In genomic region chr14:91366749-91367148, GRCh38 we compare ENCODE assay signal across 11 cellular contexts. TPM values are rescaled to one million over a fixed set of nuclear protein-coding genes. Genes with fewer than 3 reads are reported as not detected.
A peak's percentile ranks its signal among the peaks of the same experiment; 100 is the strongest.
DNase-seq lines count a peak whose midpoint lies in the region; ATAC-seq and TF ChIP-seq lines count a peak whose summit lies in the region.
"Had no signal": no experiment of that assay in that cellular context is flagged by ENCODE, and none has a peak within 500 bp of the region (broad histone marks: within the 10 kb centered on the region; RNA-seq: fewer than 3 reads in every experiment).

No MANE protein-coding gene starts in this region.

- intact Hi-C loops in activated B cell treated with CpG ODN at 0.5 μM for 24 hours (cut with micrococcal nuclease), result loop anchor here (1.0 kb wide), 1 partner anchor 42 kb away; no protein-coding TSS in a partner anchor
- intact Hi-C loops in transverse colon (cut with DNase I; ENCODE audit: low total_unique reads), result no loop called here

- peaks cover 7 to 24% (median 17%) of the 10 kb centered on the region in 4 donors for H3K4me1 ChIP-seq in transverse colon
- H3K4me1 ChIP-seq: gastrocnemius medialis, SJSA1 had no signal

- peak overlapping the region; percentile 57 for H3K27ac Mint-ChIP-seq in activated naive CD4-positive, alpha-beta T cell treated with anti-CD3 and anti-CD28 coated beads, Interleukin-2, amount 10 ng/mL, durations not matched to agents 7 days and 5 days
- H3K27ac Mint-ChIP-seq in activated B cell treated with CpG ODN at 0.5 μM for 24 hours (peak overlapping the region; percentile 90), endothelial cell (ENCODE audit: unreplicated experiment) (peak overlapping the region; percentile 42)

- no peak for TF ChIP-seq EP300 in transverse colon (IDR thresholded peaks at IDR 0.05; ENCODE audit: low read depth)

- in situ Hi-C loops in transverse colon (cut with MboI; ENCODE audit: low pct_ligation_motif_present in 1 of 4, low pct_unique_long_range_greater_than_20kb in 1 of 4, low sequenced_read_pairs in 3 of 4), result no loop called here

- H3K27ac ChIP-seq in transverse colon, result peak overlapping the region; percentile 19 to 74 (median 48)
- H3K27ac ChIP-seq: gastrocnemius medialis, SJSA1 had no signal

- TF ChIP-seq CTCF in activated B cell treated with CpG ODN at 0.5 μM for 24 hours (IDR thresholded peaks at IDR 0.05) (no peak), endothelial cell (IDR thresholded peaks at IDR 0.05; ENCODE audit: unreplicated experiment) (no peak), transverse colon (IDR thresholded peaks at IDR 0.05) (no peak)

- no peak for DNase-seq in activated naive CD4-positive, alpha-beta T cell treated with anti-CD3 and anti-CD28 coated beads, Interleukin-2, amount 10 ng/mL, durations not matched to agents 7 days and 5 days
- DNase-seq in activated naive CD4-positive, alpha-beta T cell treated with anti-CD3 and anti-CD28 coated beads, Interleukin-2, amount 50 U/mL, for 16 hours, result no peak
- DNase-seq in activated B cell treated with CpG ODN at 0.5 μM for 24 hours, result no peak
- no peak for DNase-seq in endothelial cell (ENCODE audit: low spot score)
- no peak for DNase-seq in transverse colon
- DNase-seq in RKO (ENCODE audit: low spot score), result no peak
- DNase-seq in MG63, result no peak
- DNase-seq: AML-193, gastrocnemius medialis had no signal

- no peaks in the 10 kb centered on the region for H3K27me3 Mint-ChIP-seq in activated naive CD4-positive, alpha-beta T cell treated with anti-CD3 and anti-CD28 coated beads, Interleukin-2, amount 10 ng/mL, durations not matched to agents 7 days and 5 days
- H3K27me3 Mint-ChIP-seq in activated B cell treated with CpG ODN at 0.5 μM for 24 hours (no peaks in the 10 kb centered on the region), endothelial cell (ENCODE audit: unreplicated experiment) (peaks cover 4% of the 10 kb centered on the region)

- CTCF ChIA-PET in activated naive CD4-positive, alpha-beta T cell treated with anti-CD3 and anti-CD28 coated beads, Interleukin-2, amount 10 ng/mL, durations not matched to agents 7 days and 5 days (lab: Charles Lee), result interaction anchor here (1.1 to 3.2 kb wide), 3 partner anchors 13 to 43 kb away, joined by 4 to 12 read pairs (median 5); no protein-coding TSS in a partner anchor
- CTCF ChIA-PET in activated B cell treated with CpG ODN at 0.5 μM for 24 hours (lab: Charles Lee), result interaction anchor here (1.6 kb wide), 1 partner anchor 45 kb away, joined by 5 read pairs; no protein-coding TSS in a partner anchor

- ATAC-seq in activated B cell treated with CpG ODN at 0.5 μM for 24 hours (ENCODE audit: low read depth) (no peak), GM21515 (IDR thresholded peaks at IDR 0.05; ENCODE audit: unreplicated experiment) (no peak)
- ATAC-seq: gastrocnemius medialis had no signal

- H3K9me3 Mint-ChIP-seq in activated naive CD4-positive, alpha-beta T cell treated with anti-CD3 and anti-CD28 coated beads, Interleukin-2, amount 10 ng/mL, durations not matched to agents 7 days and 5 days, result no peaks in the 10 kb centered on the region
- H3K9me3 Mint-ChIP-seq in activated B cell treated with CpG ODN at 0.5 μM for 24 hours (no peaks in the 10 kb centered on the region), endothelial cell (ENCODE audit: unreplicated experiment) (no peaks in the 10 kb centered on the region)

- H3K36me3 ChIP-seq in transverse colon (no peaks in the 10 kb centered on the region), MG63 (no peaks in the 10 kb centered on the region)
- H3K36me3 ChIP-seq: gastrocnemius medialis, SJSA1 had no signal

- no peak for TF ChIP-seq POLR2A in transverse colon (IDR thresholded peaks at IDR 0.05)

- peaks cover 80% of the 10 kb centered on the region for H3K4me1 Mint-ChIP-seq in activated naive CD4-positive, alpha-beta T cell treated with anti-CD3 and anti-CD28 coated beads, Interleukin-2, amount 10 ng/mL, durations not matched to agents 7 days and 5 days
- peaks cover 86% of the 10 kb centered on the region for H3K4me1 Mint-ChIP-seq in activated B cell treated with CpG ODN at 0.5 μM for 24 hours
- peaks cover 38% of the 10 kb centered on the region for H3K4me1 Mint-ChIP-seq in endothelial cell (ENCODE audit: unreplicated experiment)

- peaks cover 24% of the 10 kb centered on the region for H3K36me3 Mint-ChIP-seq in activated naive CD4-positive, alpha-beta T cell treated with anti-CD3 and anti-CD28 coated beads, Interleukin-2, amount 10 ng/mL, durations not matched to agents 7 days and 5 days
- H3K36me3 Mint-ChIP-seq in activated B cell treated with CpG ODN at 0.5 μM for 24 hours (ENCODE audit: low read depth), result peaks cover 3% of the 10 kb centered on the region
- H3K36me3 Mint-ChIP-seq in endothelial cell (ENCODE audit: low read depth, unreplicated experiment), result no peaks in the 10 kb centered on the region

- H3K4me3 ChIP-seq in transverse colon (no peak overlapping the region), MG63 (no peak overlapping the region)
- H3K4me3 ChIP-seq: gastrocnemius medialis, SJSA1 had no signal

- POLR2A ChIA-PET in activated B cell treated with CpG ODN at 0.5 μM for 24 hours (lab: Charles Lee), result interaction anchor here (0.9 to 3.2 kb wide), 6 partner anchors 11 to 755 kb away, joined by 3 to 20 read pairs (median 8); partner anchors contain the start of genes CCDC88C, CPSF2 and NDUFB1

- no peaks in the 10 kb centered on the region for H3K27me3 ChIP-seq in transverse colon
- H3K27me3 ChIP-seq in MG63, result no peaks in the 10 kb centered on the region
- H3K27me3 ChIP-seq: gastrocnemius medialis, SJSA1 had no signal

- H3K4me3 Mint-ChIP-seq in activated naive CD4-positive, alpha-beta T cell treated with anti-CD3 and anti-CD28 coated beads, Interleukin-2, amount 10 ng/mL, durations not matched to agents 7 days and 5 days, result no peak overlapping the region
- H3K4me3 Mint-ChIP-seq in activated B cell treated with CpG ODN at 0.5 μM for 24 hours (peak overlapping the region; percentile 66), endothelial cell (ENCODE audit: unreplicated experiment) (no peak overlapping the region)

- 67 to 80% methylated on average over 3 to 6 of the region's 6 CpGs for WGBS in transverse colon (ENCODE audit: low coverage in 1 of 2), 2 donors

- H3K9me3 ChIP-seq in transverse colon (no peaks in the 10 kb centered on the region), MG63 (no peaks in the 10 kb centered on the region)
- H3K9me3 ChIP-seq: gastrocnemius medialis, SJSA1 had no signal

RNA-seq across cellular contexts. Expression of gene CCDC88C, which starts 50.9 kb away (rescaled TPM):
- total RNA-seq in activated B cell treated with CpG ODN at 0.5 μM for 24 hours (153 and 164 TPM in 2 replicates), endothelial cell (ENCODE audit: unreplicated experiment) (48.2 TPM), transverse colon (100 to 1,000 TPM in 1 of 4 donors, 10 to 100 TPM in 3; 29.5 to 171 (median 60.3) TPM)
- 1.2 and 5.8 TPM in 2 replicates for total RNA-seq in MG63 (2014; rRNA removed; shearing (Covaris generic); ENCODE audit: low replicate concordance)
- total RNA-seq: SJSA1 had no signal
